Comparison of ENCODE assay signal across 13 cellular contexts in the genomic region with DNA sequence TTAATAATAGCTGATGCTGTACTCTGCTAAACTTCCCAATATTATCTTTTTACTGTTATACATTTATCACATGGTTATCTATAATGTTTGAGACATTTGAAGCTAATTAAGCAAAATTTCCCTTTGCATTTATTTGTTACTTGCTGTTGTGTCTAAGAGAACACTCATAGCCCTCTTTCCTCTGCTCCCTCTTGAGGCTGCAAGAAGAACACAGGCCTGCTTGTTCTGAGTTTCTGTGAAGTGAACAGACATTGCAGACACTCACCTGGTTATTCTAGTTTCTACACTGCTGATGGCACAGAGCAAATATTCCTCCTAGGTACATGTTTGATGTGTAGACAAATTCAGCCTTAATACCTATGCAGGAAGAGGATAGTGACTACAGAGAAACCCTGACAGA.
DNase-seq lines count a peak whose midpoint lies in the region; ATAC-seq, FAIRE-seq and TF ChIP-seq lines count a peak whose summit lies in the region.
"Had no signal": no experiment of that assay in that cellular context is flagged by ENCODE, and none has a peak within 500 bp of the region (broad histone marks: within the 10 kb centered on the region; RNA-seq: fewer than 3 reads in every experiment).

No MANE protein-coding gene starts in this region.

- no peak overlapping the region for H4K5ac ChIP-seq in H1 (ENCODE audit: insufficient read length, low read depth, low read length)

- H3K79me2 ChIP-seq in H1 (ENCODE audit: control insufficient read depth in 1 of 2, insufficient read depth in 2 of 2, low read length in 2 of 2) (no peaks in the 10 kb centered on the region), neural cell (replicated peaks; ENCODE audit: insufficient read depth, low read length) (no peaks in the 10 kb centered on the region)
- H3K79me2 ChIP-seq: parathyroid adenoma had no signal

- no peaks in the 10 kb centered on the region for H3K79me1 ChIP-seq in H1 (ENCODE audit: low read depth, low read length)

- TF ChIP-seq CTCF in GM12873 (IDR thresholded peaks at IDR 0.05; ENCODE audit: insufficient read depth, low read depth, low read length, missing control alignments) (peak; percentile 15), H1 (IDR thresholded peaks at IDR 0.05; ENCODE audit: control extremely low read depth in 1 of 3, insufficient read depth in 1 of 3, low read depth in 1 of 3, low read length in 3 of 3) (peak in 2 of 3 experiments; percentile 36 to 60; a peak in 2 of 4 replicates), neural cell (IDR thresholded peaks at IDR 0.05; ENCODE audit: poor library complexity, severe bottlenecking) (peak; percentile 58)

- ATAC-seq in GM21825 (IDR thresholded peaks at IDR 0.05; ENCODE audit: unreplicated experiment) (no peak), HG03457 (IDR thresholded peaks at IDR 0.05; ENCODE audit: unreplicated experiment) (no peak)
- ATAC-seq: heart left ventricle had no signal

- H3K23me2 ChIP-seq in H1 (ENCODE audit: low read depth, low read length) = no peaks in the 10 kb centered on the region

- H3K14ac ChIP-seq in H1 (ENCODE audit: insufficient read length) = no peak overlapping the region

- no peak overlapping the region for H3K23ac ChIP-seq in H1 (ENCODE audit: insufficient read length)

- no peak overlapping the region for H2BK15ac ChIP-seq in H1 (ENCODE audit: low read length)

- no peak overlapping the region for H2AK5ac ChIP-seq in H1 (ENCODE audit: low read depth, low read length)

- H3K4ac ChIP-seq in H1 (replicated peaks; ENCODE audit: insufficient read length, low read depth, low read length) = no peak overlapping the region

- H2BK5ac ChIP-seq in H1 (ENCODE audit: low read depth, low read length) = no peak overlapping the region

- H3K9me3 ChIP-seq in H1 (ENCODE audit: insufficient read depth in 2 of 2, low read depth in 1 of 2, low read length in 1 of 2) (no peaks in the 10 kb centered on the region), neural cell (ENCODE audit: low read length) (peaks cover 6% of the 10 kb centered on the region)

- no peaks in the 10 kb centered on the region for H3F3A ChIP-seq in neural cell (ENCODE audit: insufficient read depth, low read length, poor library complexity, severe bottlenecking)

- H4K91ac ChIP-seq in H1 (replicated peaks; ENCODE audit: insufficient read length, low read length) = no peak overlapping the region

- H3K56ac ChIP-seq in H1 (replicated peaks; ENCODE audit: insufficient read length, low read depth, low read length) = no peak overlapping the region

- no peak overlapping the region for H3K27ac ChIP-seq in H1 (ENCODE audit: low read depth, low read length)
- no peak overlapping the region for H3K27ac ChIP-seq in neural cell (ENCODE audit: low read length)
- H3K27ac ChIP-seq: parathyroid adenoma had no signal

- H3K36me3 ChIP-seq in H1 (ENCODE audit: control insufficient read depth in 2 of 4, insufficient read depth in 4 of 4, low read length in 3 of 4) = no peaks in the 10 kb centered on the region
- no peaks in the 10 kb centered on the region for H3K36me3 ChIP-seq in neural cell (ENCODE audit: insufficient read depth, low read length)
- H3K36me3 ChIP-seq: heart left ventricle had no signal

- no peak overlapping the region for H3K4me3 ChIP-seq in H1 (ENCODE audit: extremely low read depth in 1 of 4, insufficient read depth in 2 of 4, low read depth in 3 of 4, low read length in 4 of 4)
- H3K4me3 ChIP-seq in neural cell (ENCODE audit: low read length) = no peak overlapping the region
- H3K4me3 ChIP-seq: heart left ventricle had no signal

- CTCF ChIA-PET in H1 (lab: Charles Lee; ENCODE audit: partially characterized antibody) = interaction anchor here (0.8 to 2.2 kb wide), 8 partner anchors 9 to 585 kb away, joined by 3 to 8 read pairs (median 3); partner anchors contain the start of gene GRIA2

- H3K27me3 ChIP-seq in H1 (replicated peaks in 1 of 4; ENCODE audit: control insufficient read depth in 3 of 4, extremely low read depth in 1 of 4, insufficient read depth in 3 of 4, low read length in 3 of 4) (no peaks in the 10 kb centered on the region), neural cell (ENCODE audit: insufficient read depth, low read depth, low read length) (no peaks in the 10 kb centered on the region)
- H3K27me3 ChIP-seq: heart left ventricle had no signal

- no peak overlapping the region for H2BK20ac ChIP-seq in H1 (ENCODE audit: low read length)

- H2AFZ ChIP-seq in H1 (ENCODE audit: low read length) (no peak overlapping the region), neural cell (ENCODE audit: low read depth, low read length) (no peak overlapping the region)
- H2AFZ ChIP-seq: parathyroid adenoma had no signal

- TF ChIP-seq RAD21 in H1 (IDR thresholded peaks at IDR 0.05 in 1 of 2, conservative IDR thresholded peaks at IDR 0.05 in 1 of 2; ENCODE audit: low read depth in 2 of 2, low read length in 2 of 2) (peak; percentile 40 to 54; a peak in 3 of 4 replicates), neural cell (conservative IDR thresholded peaks at IDR 0.05) (peak; percentile 58)

- no peak overlapping the region for H2BK12ac ChIP-seq in H1 (ENCODE audit: low read depth, low read length)

- POLR2A ChIA-PET in H1 (lab: Charles Lee; ENCODE audit: partially characterized antibody) = no interaction called here

- no peaks in the 10 kb centered on the region for H3K9me2 ChIP-seq in neural cell (ENCODE audit: insufficient read depth, low read length)

- no peak for TF ChIP-seq POLR2A in H1 (IDR thresholded peaks at IDR 0.05; ENCODE audit: control extremely low read depth in 1 of 2, low read depth in 2 of 2, low read length in 2 of 2)

- H2BK120ac ChIP-seq in H1 (replicated peaks; ENCODE audit: low read depth, low read length) = no peak overlapping the region

- H3K18ac ChIP-seq in H1 (ENCODE audit: extremely low read depth, low read length) = no peak overlapping the region

- peak; percentile 36 for FAIRE-seq in H1 (lab: Jason Lieb, UNC)

- DNase-seq in NCI-H82 treated with DMSO at 0.1 percent for 48 hours (lab: John Stamatoyannopoulos, UW; ENCODE audit: unreplicated experiment) (peak; percentile 8), H1 (ENCODE audit: low read depth in 1 of 2, low spot score in 2 of 2) (no peak), activated gamma-delta T cell treated with Interleukin-2 at 50 U/mL for 16 hours (no peak)
- no peak for DNase-seq in activated naive CD4-positive, alpha-beta T cell treated with anti-CD3 and anti-CD28 coated beads, Interleukin-2, amount 50 U/mL, for 16 hours
- DNase-seq: activated CD4-positive, CD25-positive, alpha-beta regulatory T cell; GF-D8; heart left ventricle; NCI-H2107 had no signal

- no peak overlapping the region for H3K4me2 ChIP-seq in H1 (ENCODE audit: insufficient read depth in 1 of 2, low read depth in 2 of 2, low read length in 2 of 2)
- no peak overlapping the region for H3K4me2 ChIP-seq in neural cell (ENCODE audit: low read length)

- H3K9ac ChIP-seq in H1 (replicated peaks in 1 of 4; ENCODE audit: extremely low read depth in 1 of 4, low read depth in 3 of 4, low read length in 3 of 4) (no peak overlapping the region), neural cell (ENCODE audit: low read length) (no peak overlapping the region)
- H3K9ac ChIP-seq: parathyroid adenoma had no signal

- H4K20me1 ChIP-seq in H1 (replicated peaks in 1 of 2; ENCODE audit: control insufficient read depth in 1 of 2, insufficient read depth in 2 of 2, low read length in 2 of 2) (no peaks in the 10 kb centered on the region), neural cell (ENCODE audit: insufficient read depth) (no peaks in the 10 kb centered on the region)

- H4K8ac ChIP-seq in H1 (ENCODE audit: extremely low read depth, insufficient read depth, low read length) = no peak overlapping the region

- no peaks in the 10 kb centered on the region for H3K4me1 ChIP-seq in H1 (replicated peaks in 1 of 4; ENCODE audit: control insufficient read depth in 3 of 4, insufficient read depth in 4 of 4, low read length in 3 of 4)
- H3K4me1 ChIP-seq: heart left ventricle, parathyroid adenoma had no signal

- TF ChIP-seq EP300 in H1 (IDR thresholded peaks at IDR 0.05; ENCODE audit: borderline replicate concordance in 1 of 2, low read depth in 2 of 2, low read length in 2 of 2) (no peak), neural cell (conservative IDR thresholded peaks at IDR 0.05; ENCODE audit: poor library complexity, severe bottlenecking) (no peak)

TF ChIP-seq in H1, 55 proteins besides CTCF, POLR2A, EP300 and RAD21 (continues in another document):
- TF ChIP-seq SP2 (IDR thresholded peaks at IDR 0.05; ENCODE audit: low read length) (no peak), CHD1 (IDR thresholded peaks at IDR 0.05; ENCODE audit: low read depth, low read length) (no peak), KDM5A (IDR thresholded peaks at IDR 0.05; ENCODE audit: low read length) (no peak), CREB1 (IDR thresholded peaks at IDR 0.05) (no peak), CBX5 (IDR thresholded peaks at IDR 0.05; ENCODE audit: low read depth, low read length) (no peak), HDAC6 (IDR thresholded peaks at IDR 0.05; ENCODE audit: low read depth, low read length) (no peak), RNF2 (IDR thresholded peaks at IDR 0.05; ENCODE audit: borderline replicate concordance, low read depth, low read length, missing control alignments, poor library complexity, severe bottlenecking) (no peak), POU5F1 (IDR thresholded peaks at IDR 0.05; ENCODE audit: low read depth, low read length) (no peak)
- TF ChIP-seq, protein P1, sequence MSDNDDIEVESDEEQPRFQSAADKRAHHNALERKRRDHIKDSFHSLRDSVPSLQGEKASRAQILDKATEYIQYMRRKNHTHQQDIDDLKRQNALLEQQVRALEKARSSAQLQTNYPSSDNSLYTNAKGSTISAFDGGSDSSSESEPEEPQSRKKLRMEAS (IDR thresholded peaks at IDR 0.05) = no peak

TF ChIP-seq in neural cell, 6 proteins besides CTCF, POLR2A, EP300 and RAD21 (continues in another document):
- TF ChIP-seq EZH2 (IDR thresholded peaks at IDR 0.05; ENCODE audit: borderline replicate concordance, insufficient read depth, low read length, poor library complexity, severe bottlenecking) = no peak
- TF ChIP-seq SMC3 (conservative IDR thresholded peaks at IDR 0.05; ENCODE audit: poor library complexity) = peak; percentile 54
- TF ChIP-seq POLR2AphosphoS5 (IDR thresholded peaks at IDR 0.05) = no peak
